In the genomic region with DNA sequence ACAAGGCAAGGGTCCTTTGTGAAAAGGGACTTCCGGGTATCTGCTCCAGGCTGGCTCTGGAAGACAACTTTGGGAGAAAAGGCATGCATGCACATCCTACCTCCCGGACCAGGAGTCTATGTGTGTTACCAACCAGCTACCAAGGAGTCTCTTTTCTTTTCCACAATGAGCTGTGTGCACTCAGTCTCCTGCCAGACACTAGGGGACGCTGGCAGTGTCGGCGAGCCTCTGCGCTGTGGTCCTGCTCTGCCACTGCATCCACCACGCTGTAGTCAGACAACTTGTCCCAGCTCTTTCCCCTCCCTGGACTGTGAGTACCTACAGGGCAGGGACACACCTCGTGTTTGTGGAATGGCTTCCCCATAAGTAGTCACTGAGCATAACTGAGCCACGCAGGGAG, we compare ENCODE assay signal across 8 cellular contexts. TPM values are rescaled to one million over a fixed set of nuclear protein-coding genes. Genes with fewer than 3 reads are reported as not detected.
DNase-seq lines count a peak whose midpoint lies in the region; ATAC-seq and TF ChIP-seq lines count a peak whose summit lies in the region.

No MANE protein-coding gene starts in this region.

- ATAC-seq in HCT116, result peak; percentile 98
- ATAC-seq in body of pancreas, result peak; percentile 83
- ATAC-seq in left lung, result peak; percentile 95
- ATAC-seq in upper lobe of right lung, result peak; percentile 93
- no peak for ATAC-seq in HG03378 (IDR thresholded peaks at IDR 0.05; ENCODE audit: unreplicated experiment)

- TF ChIP-seq POLR2A in HCT116 (IDR thresholded peaks at IDR 0.05; ENCODE audit: borderline replicate concordance, extremely low read depth, insufficient read depth, insufficient read length) (no peak), body of pancreas (IDR thresholded peaks at IDR 0.05) (no peak)

- H3K36me3 ChIP-seq in BE2C (no peaks in the 10 kb centered on the region), HCT116 (ENCODE audit: control insufficient read depth in 1 of 2, insufficient read depth in 2 of 2, low read length in 2 of 2) (no peaks in the 10 kb centered on the region), body of pancreas (replicated peaks in 1 of 2; ENCODE audit: insufficient read depth in 1 of 2, low read depth in 2 of 2) (no peaks in the 10 kb centered on the region), left lung (no peaks in the 10 kb centered on the region), upper lobe of right lung (no peaks in the 10 kb centered on the region)

- RAD21 ChIA-PET in HCT116 (lab: Charles Lee; ENCODE audit: low non-redundant PET in 1 of 2, low total read pairs in 2 of 2, uncharacterized antibody in 2 of 2, unreplicated experiment in 2 of 2), result interaction anchor here (0.9 to 1.1 kb wide), 2 partner anchors 34 to 40 kb away, joined by 3 to 4 read pairs; no protein-coding TSS in a partner anchor

- H3K27ac ChIP-seq in HCT116 (ENCODE audit: low read depth, low read length) (no peak overlapping the region), RWPE1 (no peak overlapping the region), body of pancreas (no peak overlapping the region), left lung (no peak overlapping the region), upper lobe of right lung (no peak overlapping the region)

- CTCF ChIA-PET in HCT116 (lab: Charles Lee), result interaction anchor here (0.7 to 2.0 kb wide), 8 partner anchors 14 to 334 kb away, joined by 3 to 14 read pairs (median 4); partner anchors contain the start of genes RAB25 and UBQLN4
- CTCF ChIA-PET in RWPE1 (lab: Yijun Ruan, JAX), result interaction anchor here (0.6 kb wide), 1 partner anchor 26 kb away, joined by 3 read pairs; no protein-coding TSS in a partner anchor

- H3K27me3 ChIP-seq in BE2C, result no peaks in the 10 kb centered on the region
- no peaks in the 10 kb centered on the region for H3K27me3 ChIP-seq in HCT116 (ENCODE audit: insufficient read depth, low read length)
- no peaks in the 10 kb centered on the region for H3K27me3 ChIP-seq in body of pancreas
- no peaks in the 10 kb centered on the region for H3K27me3 ChIP-seq in left lung
- H3K27me3 ChIP-seq in upper lobe of right lung, result no peaks in the 10 kb centered on the region

- H3K79me2 ChIP-seq in HCT116 (ENCODE audit: insufficient read depth, low read length), result no peaks in the 10 kb centered on the region

- WGBS in body of pancreas, 2 donors, result 6 to 19% methylated on average over 3 to 9 of the region's 9 CpGs

- peak overlapping the region; percentile 95 for H2AFZ ChIP-seq in HCT116 (ENCODE audit: low read depth, low read length, poor library complexity, severe bottlenecking)

- peak; percentile 79 for DNase-seq in BE2C
- peak; percentile 48 for DNase-seq in HCT116 (ENCODE audit: low read depth, low spot score)
- DNase-seq in RWPE1 (ENCODE audit: low spot score), result no peak
- DNase-seq in body of pancreas, result peak; percentile 58 to 72 (median 66)
- peak in 1 of 2 donors; percentile 44 for DNase-seq in left lung
- DNase-seq in upper lobe of right lung, result peak; percentile 76
- no peak for DNase-seq in central memory CD4-positive, alpha-beta T cell

- TF ChIP-seq RAD21 in HCT116 (IDR thresholded peaks at IDR 0.05; ENCODE audit: low read depth), result peak; percentile 65

- BruUV-seq in HCT116 (replicated peaks; lab: Mats Ljungman, UMichigan), result no TSS peak

- intact Hi-C loops in HCT116 (cut with micrococcal nuclease) (loop anchor here (1.0 kb wide), 1 partner anchor 40 kb away; no protein-coding TSS in a partner anchor), body of pancreas (cut with DNase I) (no loop called here), left lung (cut with DNase I) (no loop called here), upper lobe of right lung (cut with DNase I) (no loop called here)

- peak overlapping the region; percentile 24; the same call in 1 of the 2 replicates for H3K9ac ChIP-seq in HCT116 (ENCODE audit: low read length)

- H3K4me1 ChIP-seq in BE2C (no peaks in the 10 kb centered on the region), HCT116 (ENCODE audit: control insufficient read depth in 1 of 2, insufficient read depth in 2 of 2, low read length in 2 of 2) (peaks cover 4 to 13% of the 10 kb centered on the region in 2 experiments; a peak in 3 of 4 replicates), body of pancreas (peaks cover 5% of the 10 kb centered on the region), left lung (peaks cover 0 to 5% of the 10 kb centered on the region in 2 donors), upper lobe of right lung (peaks cover 4% of the 10 kb centered on the region)

- H3K9me3 ChIP-seq in BE2C, result no peaks in the 10 kb centered on the region
- no peaks in the 10 kb centered on the region for H3K9me3 ChIP-seq in HCT116 (ENCODE audit: control insufficient read depth in 1 of 2, insufficient read depth in 1 of 2, low read depth in 1 of 2, low read length in 2 of 2)
- no peaks in the 10 kb centered on the region for H3K9me3 ChIP-seq in body of pancreas
- H3K9me3 ChIP-seq in left lung, result no peaks in the 10 kb centered on the region
- H3K9me3 ChIP-seq in upper lobe of right lung, result no peaks in the 10 kb centered on the region

- no peaks in the 10 kb centered on the region for H3K9me2 ChIP-seq in HCT116 (ENCODE audit: insufficient read depth)

- peak overlapping the region; percentile 64 for H3K4me2 ChIP-seq in HCT116 (ENCODE audit: low read length)

- POLR2A ChIA-PET in HCT116 (lab: Charles Lee) (no interaction called here), RWPE1 (lab: Yijun Ruan, JAX; ENCODE audit: low non-redundant PET) (interaction anchor here (0.5 kb wide), 1 partner anchor 148 kb away, joined by 3 read pairs; no protein-coding TSS in a partner anchor)

- TF ChIP-seq CTCF in BE2C (IDR thresholded peaks at IDR 0.05; ENCODE audit: low read depth, low read length) (peak; percentile 87), HCT116 (IDR thresholded peaks at IDR 0.05 in 2 of 3, conservative IDR thresholded peaks at IDR 0.05 in 1 of 3; ENCODE audit: borderline replicate concordance in 1 of 3, insufficient read depth in 1 of 3, low read depth in 2 of 3, low read length in 2 of 3) (peak; percentile 73 to 93 (median 79)), RWPE1 (conservative IDR thresholded peaks at IDR 0.05; ENCODE audit: low read depth) (peak; percentile 24), body of pancreas (IDR thresholded peaks at IDR 0.05) (peak; percentile 41 to 78 (median 65)), left lung (IDR thresholded peaks at IDR 0.05) (peak; percentile 35 to 39), upper lobe of right lung (IDR thresholded peaks at IDR 0.05) (peak; percentile 57)

- H4K20me1 ChIP-seq in HCT116 (ENCODE audit: insufficient read depth), result no peaks in the 10 kb centered on the region

- H3K4me3 ChIP-seq in BE2C (ENCODE audit: low read depth, low read length) (no peak overlapping the region), HCT116 (replicated peaks in 1 of 2; ENCODE audit: low read depth in 1 of 2, low read length in 2 of 2) (no peak overlapping the region), body of pancreas (no peak overlapping the region), left lung (no peak overlapping the region), upper lobe of right lung (no peak overlapping the region)

TF ChIP-seq in HCT116, 20 proteins besides CTCF, POLR2A, EP300 and RAD21:
- no peak for TF ChIP-seq EZH2phosphoT487 (IDR thresholded peaks at IDR 0.05; ENCODE audit: borderline replicate concordance)
- peak; percentile 20 for TF ChIP-seq YY1 (IDR thresholded peaks at IDR 0.05; ENCODE audit: extremely low read depth, insufficient replicate concordance, low read depth, low read length)

RNA-seq across cellular contexts. Expression of gene SSR2, which starts 5.1 kb away (rescaled TPM):
- 528 TPM for polyA plus RNA-seq in BE2C (2012; ENCODE audit: insufficient read depth, insufficient read length, low read depth)
- total RNA-seq in HCT116 (2021; ENCODE audit: unreplicated experiment) (153 TPM), body of pancreas (100 to 1,000 TPM; 179 to 291 TPM), left lung (100 to 1,000 TPM; 284 to 296 TPM), upper lobe of right lung (231 TPM)
- 225 and 258 TPM in 2 replicates for polyA plus RNA-seq in HCT116 (2012)

RNA-seq across cellular contexts. Expression of gene UBQLN4, which starts 27.7 kb away (rescaled TPM):
- 49.7 TPM for polyA plus RNA-seq in BE2C (2012; ENCODE audit: insufficient read depth, insufficient read length, low read depth)
- total RNA-seq in HCT116 (2021; ENCODE audit: unreplicated experiment) (68.4 TPM), body of pancreas (10 to 100 TPM; 16.5 to 16.9 TPM), left lung (10 to 100 TPM; 28.7 to 35.9 TPM), upper lobe of right lung (37.0 TPM)
- 47.4 and 48.3 TPM in 2 replicates for polyA plus RNA-seq in HCT116 (2012)

RNA-seq across cellular contexts. Expression of gene LAMTOR2, which starts 28.7 kb away (rescaled TPM):
- 192 TPM for polyA plus RNA-seq in BE2C (2012; ENCODE audit: insufficient read depth, insufficient read length, low read depth)
- total RNA-seq in HCT116 (2021; ENCODE audit: unreplicated experiment) (60.2 TPM), body of pancreas (10 to 100 TPM; 44.2 to 47.5 TPM), left lung (10 to 100 TPM; 65.4 to 71.0 TPM), upper lobe of right lung (49.7 TPM)
- polyA plus RNA-seq in HCT116 (2012), result 83.5 and 97.1 TPM in 2 replicates

RNA-seq across cellular contexts. Expression of gene RAB25, which starts 35.1 kb away (rescaled TPM):
- 0.62 TPM for polyA plus RNA-seq in BE2C (2012; ENCODE audit: insufficient read depth, insufficient read length, low read depth)
- total RNA-seq in HCT116 (2021; ENCODE audit: unreplicated experiment) (142 TPM), body of pancreas (10 to 100 TPM; 31.3 to 66.7 TPM), left lung (100 to 1,000 TPM in 1 of 2 donors, 10 to 100 TPM in 1; 59.4 to 148 TPM), upper lobe of right lung (62.0 TPM)
- polyA plus RNA-seq in HCT116 (2012), result 210 and 227 TPM in 2 replicates

RNA-seq across cellular contexts. Expression of gene ARHGEF2, which starts 47.5 kb away (rescaled TPM):
- polyA plus RNA-seq in BE2C (2012; ENCODE audit: insufficient read depth, insufficient read length, low read depth), result 293 TPM
- total RNA-seq in HCT116 (2021; ENCODE audit: unreplicated experiment), result 90.1 TPM
- polyA plus RNA-seq in HCT116 (2012), result 91.8 and 95.7 TPM in 2 replicates
- total RNA-seq in body of pancreas, result 10 to 100 TPM; 31.9 to 32.6 TPM
- 100 to 1,000 TPM; 158 to 290 TPM for total RNA-seq in left lung
- total RNA-seq in upper lobe of right lung, result 220 TPM

Comparison
In these comparisons a context has a peak if more than half of its experiments do, and no peak if none do; other contexts are left out.
1. DNase-seq: peak in BE2C (single experiment), HCT116 (single experiment), body of pancreas (4 of 4) and upper lobe of right lung (single experiment); none in RWPE1 (single experiment) and central memory CD4-positive, alpha-beta T cell (single experiment).
2. CTCF ChIP-seq: peak in every context shown above with its lines; median percentile 87 in BE2C; 79 in HCT116; 65 in body of pancreas; 57 in upper lobe of right lung; 37 in left lung; 24 in RWPE1.